ENCODE assay signal across 12 cellular contexts in the genomic region with DNA sequence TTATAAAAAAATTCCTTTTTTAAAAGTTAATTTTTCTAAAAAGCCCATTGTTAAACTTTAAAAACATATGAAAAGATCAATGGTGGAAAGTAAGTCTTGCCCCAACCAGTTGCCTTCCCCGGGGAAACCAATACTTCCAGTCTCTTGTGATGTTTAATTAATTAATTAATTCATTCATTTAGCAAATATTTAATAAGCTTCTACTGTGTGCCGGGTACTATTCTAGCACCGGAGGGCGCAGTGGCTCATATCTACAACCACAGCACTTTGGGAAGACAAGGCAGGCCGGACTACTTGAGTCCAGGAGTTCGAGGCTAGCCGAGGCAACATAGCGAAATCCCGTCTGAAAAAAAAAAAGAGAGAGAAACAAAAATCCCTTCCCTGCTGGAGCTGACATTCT.
DNase-seq lines count a peak whose midpoint lies in the region; ATAC-seq and TF ChIP-seq lines count a peak whose summit lies in the region.
"Had no signal": no experiment of that assay in that cellular context is flagged by ENCODE, and none has a peak within 500 bp of the region (broad histone marks: within the 10 kb centered on the region; RNA-seq: fewer than 3 reads in every experiment).

No MANE protein-coding gene starts in this region.

- H3K4me1 ChIP-seq in BE2C (no peaks in the 10 kb centered on the region), GM23338 (ENCODE audit: insufficient read depth) (no peaks in the 10 kb centered on the region)
- H3K4me1 ChIP-seq: Caco-2, right atrium auricular region had no signal

- no peaks in the 10 kb centered on the region for H3K4me1 Mint-ChIP-seq in GM23338
- no peaks in the 10 kb centered on the region for H3K4me1 Mint-ChIP-seq in activated T-cell treated with anti-CD3 and anti-CD28 coated beads, Interleukin-2, amount 50 U/mL, for 24 hours (ENCODE audit: low read depth)

- intact Hi-C loops in lower leg skin (cut with DNase I; ENCODE audit: low total_unique reads): no loop called here

- H3K27ac Mint-ChIP-seq in GM23338: no peak overlapping the region
- H3K27ac Mint-ChIP-seq in activated T-cell treated with anti-CD3 and anti-CD28 coated beads, Interleukin-2, amount 50 U/mL, for 24 hours: no peak overlapping the region

- no peaks in the 10 kb centered on the region for H3K9me3 ChIP-seq in BE2C
- H3K9me3 ChIP-seq: right atrium auricular region had no signal

- no peaks in the 10 kb centered on the region; the same call in 1 of the 2 replicates for H4K20me1 ChIP-seq in GM23338 (replicated peaks; ENCODE audit: insufficient read depth)

- peak; percentile 3; the same call in 1 of the 2 replicates for TF ChIP-seq CTCF in BE2C (IDR thresholded peaks at IDR 0.05; ENCODE audit: low read depth, low read length)
- TF ChIP-seq CTCF in GM23338 (conservative IDR thresholded peaks at IDR 0.05; ENCODE audit: low read depth in 2 of 2): peak; percentile 11 to 39; a peak in 2 of 4 replicates
- TF ChIP-seq CTCF in fibroblast of villous mesenchyme (IDR thresholded peaks at IDR 0.05; ENCODE audit: insufficient read depth, low read depth, low read length): peak; percentile 32
- TF ChIP-seq CTCF in lower leg skin (IDR thresholded peaks at IDR 0.05): no peak

- peaks cover 3% of the 10 kb centered on the region; the same call in 2 of the 3 replicates for H3K36me3 Mint-ChIP-seq in GM23338 (ENCODE audit: low read depth)
- peaks cover 14% of the 10 kb centered on the region for H3K36me3 Mint-ChIP-seq in activated T-cell treated with anti-CD3 and anti-CD28 coated beads, Interleukin-2, amount 50 U/mL, for 24 hours (ENCODE audit: low read depth)

- H3K27me3 ChIP-seq in BE2C: no peaks in the 10 kb centered on the region
- H3K27me3 ChIP-seq in GM23338 (ENCODE audit: insufficient read depth): no peaks in the 10 kb centered on the region
- H3K27me3 ChIP-seq: right atrium auricular region had no signal

- no peak overlapping the region for H3K4me3 ChIP-seq in BE2C (ENCODE audit: low read depth, low read length)
- H3K4me3 ChIP-seq in GM23338: no peak overlapping the region
- H3K4me3 ChIP-seq in fibroblast of villous mesenchyme (ENCODE audit: low read depth, low read length): no peak overlapping the region
- no peak overlapping the region for H3K4me3 ChIP-seq in lower leg skin (ENCODE audit: low read depth, poor library complexity, severe bottlenecking)
- H3K4me3 ChIP-seq: right atrium auricular region had no signal

- ATAC-seq in GM23338: no peak

- H3K27me3 Mint-ChIP-seq in GM23338 (ENCODE audit: insufficient read depth, low read depth, poor library complexity): no peaks in the 10 kb centered on the region
- no peaks in the 10 kb centered on the region for H3K27me3 Mint-ChIP-seq in activated T-cell treated with anti-CD3 and anti-CD28 coated beads, Interleukin-2, amount 50 U/mL, for 24 hours

- no peak overlapping the region for H3K4me3 Mint-ChIP-seq in GM23338
- H3K4me3 Mint-ChIP-seq in activated T-cell treated with anti-CD3 and anti-CD28 coated beads, Interleukin-2, amount 50 U/mL, for 24 hours: no peak overlapping the region

- in situ Hi-C loops in SK-MEL-5 (cut with HindIII; ENCODE audit: low pct_unique_long_range_greater_than_20kb, low sequenced_read_pairs): no loop called here

- no peaks in the 10 kb centered on the region for H3F3A ChIP-seq in GM23338 (replicated peaks; ENCODE audit: low read depth)

- WGBS in lower leg skin, 2 donors: 89 to 91% methylated on average over 9 of the region's 9 CpGs

- H2AFZ ChIP-seq in GM23338: no peak overlapping the region

- H3K36me3 ChIP-seq in BE2C (peaks cover 7% of the 10 kb centered on the region; the same call in 1 of the 2 replicates), GM23338 (ENCODE audit: insufficient read depth) (no peaks in the 10 kb centered on the region)

- H3K9me3 Mint-ChIP-seq in GM23338: no peaks in the 10 kb centered on the region
- peaks cover 2% of the 10 kb centered on the region for H3K9me3 Mint-ChIP-seq in activated T-cell treated with anti-CD3 and anti-CD28 coated beads, Interleukin-2, amount 50 U/mL, for 24 hours

- H3K79me2 ChIP-seq in GM23338 (replicated peaks; ENCODE audit: insufficient read depth): no peaks in the 10 kb centered on the region

- H3K9me2 ChIP-seq in GM23338 (ENCODE audit: insufficient read depth): no peaks in the 10 kb centered on the region

- peak; percentile 13 for DNase-seq in BE2C
- DNase-seq in GM23338 (ENCODE audit: low spot score): no peak
- DNase-seq in SK-MEL-5 (ENCODE audit: low read depth, low spot score): peak; percentile 22
- peak; percentile 47 for DNase-seq in fibroblast of villous mesenchyme (ENCODE audit: low read depth)
- DNase-seq in NK-92 (lab: John Stamatoyannopoulos, UW; ENCODE audit: unreplicated experiment): no peak
- DNase-seq in lower leg skin (ENCODE audit: low spot score in 2 of 2): no peak
- DNase-seq in GDM1 (lab: John Stamatoyannopoulos, UW): no peak
- DNase-seq in activated T-cell treated with anti-CD3 and anti-CD28 coated beads, Interleukin-2, amount 50 U/mL, for 24 hours: no peak
- DNase-seq: activated T-cell treated with anti-CD3 and anti-CD28 coated beads, Interleukin-2, amount 50 U/mL, for 1 hour; NCI-H2081 treated with DMSO at 0.1 percent for 48 hours had no signal

- H3K27ac ChIP-seq in GM23338 (ENCODE audit: low read depth): peak overlapping the region; percentile 61; the same call in 1 of the 2 replicates
- H3K27ac ChIP-seq: right atrium auricular region had no signal

- TF ChIP-seq POLR2A in lower leg skin (IDR thresholded peaks at IDR 0.05): no peak

- H3K4me2 ChIP-seq in GM23338: no peak overlapping the region

TF ChIP-seq in GM23338, 12 proteins besides CTCF, POLR2A, EP300 and RAD21 (continues in another document):
- TF ChIP-seq STAT1 (IDR thresholded peaks at IDR 0.05; ENCODE audit: unreplicated experiment): no peak
- TF ChIP-seq ZNF114 (CRISPR knock-in tag; IDR thresholded peaks at IDR 0.05): no peak
- TF ChIP-seq CREB1 (CRISPR knock-in tag; IDR thresholded peaks at IDR 0.05; ENCODE audit: low read depth): no peak
- no peak for TF ChIP-seq JUNB (IDR thresholded peaks at IDR 0.05; ENCODE audit: unreplicated experiment)
- no peak for TF ChIP-seq EZH2phosphoT487 (IDR thresholded peaks at IDR 0.05; ENCODE audit: unreplicated experiment)
- TF ChIP-seq POLR2AphosphoS5 (IDR thresholded peaks at IDR 0.05; ENCODE audit: low read depth): no peak
- TF ChIP-seq NANOG (IDR thresholded peaks at IDR 0.05; ENCODE audit: borderline replicate concordance): no peak
- TF ChIP-seq EZH2 (IDR thresholded peaks at IDR 0.05; ENCODE audit: low read depth, unreplicated experiment): no peak
- no peak for TF ChIP-seq ZNF331 (CRISPR knock-in tag; IDR thresholded peaks at IDR 0.05; ENCODE audit: low read depth)
- TF ChIP-seq, protein P1, sequence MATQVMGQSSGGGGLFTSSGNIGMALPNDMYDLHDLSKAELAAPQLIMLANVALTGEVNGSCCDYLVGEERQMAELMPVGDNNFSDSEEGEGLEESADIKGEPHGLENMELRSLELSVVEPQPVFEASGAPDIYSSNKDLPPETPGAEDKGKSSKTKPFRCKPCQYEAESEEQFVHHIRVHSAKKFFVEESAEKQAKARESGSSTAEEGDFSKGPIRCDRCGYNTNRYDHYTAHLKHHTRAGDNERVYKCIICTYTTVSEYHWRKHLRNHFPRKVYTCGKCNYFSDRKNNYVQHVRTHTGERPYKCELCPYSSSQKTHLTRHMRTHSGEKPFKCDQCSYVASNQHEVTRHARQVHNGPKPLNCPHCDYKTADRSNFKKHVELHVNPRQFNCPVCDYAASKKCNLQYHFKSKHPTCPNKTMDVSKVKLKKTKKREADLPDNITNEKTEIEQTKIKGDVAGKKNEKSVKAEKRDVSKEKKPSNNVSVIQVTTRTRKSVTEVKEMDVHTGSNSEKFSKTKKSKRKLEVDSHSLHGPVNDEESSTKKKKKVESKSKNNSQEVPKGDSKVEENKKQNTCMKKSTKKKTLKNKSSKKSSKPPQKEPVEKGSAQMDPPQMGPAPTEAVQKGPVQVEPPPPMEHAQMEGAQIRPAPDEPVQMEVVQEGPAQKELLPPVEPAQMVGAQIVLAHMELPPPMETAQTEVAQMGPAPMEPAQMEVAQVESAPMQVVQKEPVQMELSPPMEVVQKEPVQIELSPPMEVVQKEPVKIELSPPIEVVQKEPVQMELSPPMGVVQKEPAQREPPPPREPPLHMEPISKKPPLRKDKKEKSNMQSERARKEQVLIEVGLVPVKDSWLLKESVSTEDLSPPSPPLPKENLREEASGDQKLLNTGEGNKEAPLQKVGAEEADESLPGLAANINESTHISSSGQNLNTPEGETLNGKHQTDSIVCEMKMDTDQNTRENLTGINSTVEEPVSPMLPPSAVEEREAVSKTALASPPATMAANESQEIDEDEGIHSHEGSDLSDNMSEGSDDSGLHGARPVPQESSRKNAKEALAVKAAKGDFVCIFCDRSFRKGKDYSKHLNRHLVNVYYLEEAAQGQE (IDR thresholded peaks at IDR 0.05; ENCODE audit: unreplicated experiment): no peak

Comparison
In these comparisons a context has a peak if more than half of its experiments do, and no peak if none do; other contexts are left out.
1. DNase-seq: peak in BE2C (single experiment), SK-MEL-5 (single experiment) and fibroblast of villous mesenchyme (single experiment); none in GM23338 (single experiment), NK-92 (single experiment), lower leg skin (0 of 2), GDM1 (single experiment) and activated T-cell treated with anti-CD3 and anti-CD28 coated beads, Interleukin-2, amount 50 U/mL, for 24 hours (single experiment).
2. CTCF ChIP-seq: peak in BE2C (single experiment), GM23338 (2 of 2) and fibroblast of villous mesenchyme (single experiment); none in lower leg skin (0 of 3).